11 cellular contexts compared by ENCODE assay signal in genomic region chr18:79567481-79568147, GRCh38.
DNase-seq lines count a peak whose midpoint lies in the region; ATAC-seq and TF ChIP-seq lines count a peak whose summit lies in the region.
"Had no signal": no experiment of that assay in that cellular context is flagged by ENCODE, and none has a peak within 500 bp of the region (broad histone marks: within the 10 kb centered on the region; RNA-seq: fewer than 3 reads in every experiment).

No MANE protein-coding gene starts in this region.

- peaks cover 15% of the 10 kb centered on the region for H3K4me1 ChIP-seq in vagina

- peak overlapping the region in 1 of 2 donors; percentile 21 for H3K4me3 ChIP-seq in vagina

- H3K36me3 ChIP-seq in vagina, result no peaks in the 10 kb centered on the region

- no peaks in the 10 kb centered on the region for H3K9me3 ChIP-seq in vagina

- no peak for ATAC-seq in GM21576 (IDR thresholded peaks at IDR 0.05; ENCODE audit: unreplicated experiment)
- no peak for ATAC-seq in GM21529 (IDR thresholded peaks at IDR 0.05; ENCODE audit: unreplicated experiment)

- intact Hi-C loops in vagina (cut with DNase I), result no loop called here

- DNase-seq in DMS153 (lab: John Stamatoyannopoulos, UW), result peak; percentile 13
- no peak for DNase-seq in DMS153 treated with DMSO at 0.1 percent for 48 hours (lab: John Stamatoyannopoulos, UW; ENCODE audit: unreplicated experiment)
- peak; percentile 77 for DNase-seq in dedifferentiated amniotic fluid mesenchymal stem cell (ENCODE audit: extremely low spot score)
- peak; percentile 97 for DNase-seq in left kidney (ENCODE audit: low read depth, low spot score)
- DNase-seq in ureter (ENCODE audit: low spot score), result peak; percentile 62
- DNase-seq in vagina (ENCODE audit: extremely low spot score in 2 of 2), result no peak
- DNase-seq: activated CD8-positive, alpha-beta memory T cell treated with anti-CD3 and anti-CD28 coated beads, Interleukin-2, amount 50 U/mL, for 48 hours; naive B cell; NCI-H510A treated with DMSO at 0.1 percent for 48 hours had no signal

- TF ChIP-seq POLR2A in vagina (IDR thresholded peaks at IDR 0.05), result no peak

- TF ChIP-seq CTCF in vagina (IDR thresholded peaks at IDR 0.05), result no peak

- H3K27ac ChIP-seq in vagina, result no peak overlapping the region

- no peaks in the 10 kb centered on the region for H3K27me3 ChIP-seq in vagina

Comparison
In these comparisons a context has a peak if more than half of its experiments do, and no peak if none do; other contexts are left out.
1. DNase-seq: peak in DMS153 (single experiment), dedifferentiated amniotic fluid mesenchymal stem cell (single experiment), left kidney (single experiment) and ureter (single experiment); none in DMS153 treated with DMSO at 0.1 percent for 48 hours (single experiment) and vagina (0 of 2).